ENCODE assay signal across 15 cellular contexts in genomic region chr14:102733326-102733725, GRCh38.
"Had no signal": no experiment of that assay in that cellular context is flagged by ENCODE, and none has a peak within 500 bp of the region (broad histone marks: within the 10 kb centered on the region; RNA-seq: fewer than 3 reads in every experiment).

No MANE protein-coding gene starts in this region.

- H3K4me3 Mint-ChIP-seq: activated naive CD8-positive, alpha-beta T cell treated with anti-CD3 and anti-CD28 coated beads, Interleukin-2, amount 10 ng/mL, durations not matched to agents 7 days and 5 days; naive thymus-derived CD4-positive, alpha-beta T cell; stimulated activated naive CD8-positive, alpha-beta T cell treated with anti-CD3 and anti-CD28 coated beads, Interleukin-15, Interleukin-2, amounts not matched to agents 100 ng/mL and 50 ng/mL, for 24 hours; T-helper 2 cell treated with Interferon-gamma antibody and Interleukin-4, amounts not matched to agents 5 μg/mL and 100 μg/mL, for 36 hours had no signal

- H3K27me3 ChIP-seq: gastrocnemius medialis, heart right ventricle, right lobe of liver, suprapubic skin, upper lobe of left lung had no signal

- DNase-seq: activated CD4-positive, alpha-beta T cell treated with anti-CD3 and anti-CD28 coated beads, Interleukin-2, amount 50 U/mL, for 1 hour; activated gamma-delta T cell treated with Interleukin-2 at 50 U/mL for 16 hours; activated naive CD8-positive, alpha-beta T cell treated with anti-CD3 and anti-CD28 coated beads, Interleukin-2, amount 10 ng/mL, durations not matched to agents 7 days and 5 days; dermis blood vessel endothelial cell; erythroblast; gastrocnemius medialis; heart right ventricle; left colon; naive thymus-derived CD4-positive, alpha-beta T cell; SW 1271 had no signal

- H3K4me1 Mint-ChIP-seq: naive thymus-derived CD4-positive, alpha-beta T cell had no signal

- H3K4me1 ChIP-seq: gastrocnemius medialis, heart right ventricle, right lobe of liver, suprapubic skin, upper lobe of left lung had no signal

- H3K9me3 ChIP-seq: gastrocnemius medialis, heart right ventricle, right lobe of liver, suprapubic skin, upper lobe of left lung had no signal

- ATAC-seq: gastrocnemius medialis; heart right ventricle; left colon; naive thymus-derived CD4-positive, alpha-beta T cell; right lobe of liver had no signal

- H3K9me3 Mint-ChIP-seq: activated naive CD8-positive, alpha-beta T cell treated with anti-CD3 and anti-CD28 coated beads, Interleukin-2, amount 10 ng/mL, durations not matched to agents 7 days and 5 days; naive thymus-derived CD4-positive, alpha-beta T cell; stimulated activated naive CD8-positive, alpha-beta T cell treated with anti-CD3 and anti-CD28 coated beads, Interleukin-15, Interleukin-2, amounts not matched to agents 100 ng/mL and 50 ng/mL, for 24 hours; T-helper 2 cell treated with Interferon-gamma antibody and Interleukin-4, amounts not matched to agents 5 μg/mL and 100 μg/mL, for 36 hours had no signal

- H3K4me3 ChIP-seq: gastrocnemius medialis, heart right ventricle, right lobe of liver, suprapubic skin, upper lobe of left lung had no signal

- H3K36me3 ChIP-seq: gastrocnemius medialis had no signal

- H3K27ac ChIP-seq: gastrocnemius medialis, heart right ventricle, right lobe of liver, suprapubic skin, upper lobe of left lung had no signal

- H3K27me3 Mint-ChIP-seq: activated naive CD8-positive, alpha-beta T cell treated with anti-CD3 and anti-CD28 coated beads, Interleukin-2, amount 10 ng/mL, durations not matched to agents 7 days and 5 days; naive thymus-derived CD4-positive, alpha-beta T cell; stimulated activated naive CD8-positive, alpha-beta T cell treated with anti-CD3 and anti-CD28 coated beads, Interleukin-15, Interleukin-2, amounts not matched to agents 100 ng/mL and 50 ng/mL, for 24 hours had no signal

- H3K27ac Mint-ChIP-seq: activated naive CD8-positive, alpha-beta T cell treated with anti-CD3 and anti-CD28 coated beads, Interleukin-2, amount 10 ng/mL, durations not matched to agents 7 days and 5 days; stimulated activated naive CD8-positive, alpha-beta T cell treated with anti-CD3 and anti-CD28 coated beads, Interleukin-15, Interleukin-2, amounts not matched to agents 100 ng/mL and 50 ng/mL, for 24 hours; T-helper 2 cell treated with Interferon-gamma antibody and Interleukin-4, amounts not matched to agents 5 μg/mL and 100 μg/mL, for 36 hours had no signal
